Comparison of ENCODE assay signal across 13 cellular contexts in the genomic region with DNA sequence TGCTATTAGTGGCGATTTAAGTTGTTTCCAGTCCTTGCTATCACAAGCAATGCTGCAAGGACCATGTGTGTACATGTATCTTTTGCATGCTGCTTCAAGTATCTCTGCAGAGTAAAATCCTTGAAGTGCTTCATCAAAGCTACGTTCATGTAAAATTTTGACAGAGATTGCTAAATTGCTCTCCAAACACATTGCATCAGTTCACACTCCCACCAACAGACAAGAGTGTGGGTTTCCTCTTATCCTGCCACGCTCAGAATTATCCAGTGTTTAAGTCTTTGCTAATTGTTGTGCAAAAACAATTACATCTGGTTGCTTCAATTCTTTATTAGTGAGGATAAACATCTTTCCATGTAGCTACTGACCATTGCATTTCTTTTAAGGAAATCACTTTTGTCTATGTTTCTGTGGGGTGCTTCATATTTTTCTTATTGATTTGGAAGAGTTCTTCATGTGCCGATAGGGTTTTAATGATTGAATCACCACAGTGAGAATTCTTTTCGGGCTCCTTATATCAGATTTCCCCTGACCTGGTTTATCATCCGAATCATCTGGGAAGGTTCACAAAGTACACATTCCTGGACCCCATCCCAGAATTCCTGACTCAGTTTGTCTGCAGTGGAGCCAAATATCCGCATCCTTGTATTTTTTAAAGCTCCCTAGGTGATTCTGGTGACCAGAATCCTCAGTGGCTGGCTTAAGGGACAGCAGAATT.
"Had no signal": no experiment of that assay in that cellular context is flagged by ENCODE, and none has a peak within 500 bp of the region (broad histone marks: within the 10 kb centered on the region; RNA-seq: fewer than 3 reads in every experiment).

No MANE protein-coding gene starts in this region.

- DNase-seq: activated CD4-positive, alpha-beta memory T cell treated with anti-CD3 and anti-CD28 coated beads for 36 hours; activated CD4-positive, alpha-beta T cell treated with anti-CD3 and anti-CD28 coated beads for 1 hour; activated gamma-delta T cell treated with Interleukin-2 at 50 U/mL for 16 hours; activated T-cell treated with anti-CD3 and anti-CD28 coated beads, Interleukin-2, amount 50 U/mL, for 48 hours; aorta; dorsolateral prefrontal cortex; glutamatergic neuron; lower lobe of right lung; posterior cingulate gyrus; thyroid gland had no signal

- H3K4me3 ChIP-seq: dorsolateral prefrontal cortex, lower lobe of right lung, right atrium auricular region, thyroid gland had no signal

- ATAC-seq: esophagus mucosa; lower lobe of right lung; stimulated activated effector memory CD8-positive, alpha-beta T cell treated with anti-CD3 and anti-CD28 coated beads, Interleukin-12 subunit alpha, Interleukin-12 subunit beta, amount 100 ng/mL, for 72 hours had no signal
